ENCODE assay signal across 1 cellular context in genomic region chr12:123712780-123713319, GRCh38.
TF ChIP-seq lines count a peak whose summit lies in the region.

No MANE protein-coding gene starts in this region.

TF ChIP-seq in HEK293, 187 proteins besides CTCF, POLR2A, EP300 and RAD21 (continued from another document):
- TF ChIP-seq ZBTB11 (tag by site-specific recombination; conservative IDR thresholded peaks at IDR 0.05; ENCODE audit: low read depth) (0 out of 2 replicates have a peak, but pooled peaks have one; percentile 6), MZF1 (tag by site-specific recombination; IDR thresholded peaks at IDR 0.05; ENCODE audit: borderline replicate concordance) (no peak)
